ENCODE assay signal across 10 cellular contexts in the genomic region with DNA sequence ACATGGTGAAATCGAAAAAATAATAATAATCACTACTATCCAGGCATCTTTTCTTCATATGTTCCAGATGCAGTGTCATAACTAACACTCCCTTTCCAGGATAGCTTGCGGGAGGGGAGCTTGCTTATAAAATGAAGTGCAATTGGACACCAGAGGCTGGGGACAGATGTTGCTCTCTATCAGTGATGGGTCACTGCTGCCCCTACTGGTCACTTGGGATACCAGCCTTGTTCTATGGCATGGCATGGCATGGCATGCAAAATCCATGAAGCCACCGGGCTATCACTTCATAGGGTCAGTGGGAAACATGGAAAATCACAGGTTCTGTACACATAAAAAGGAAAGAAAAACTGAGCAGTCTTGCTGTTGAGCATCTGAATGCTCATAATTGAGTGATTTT.
DNase-seq lines count a peak whose midpoint lies in the region; ATAC-seq, FAIRE-seq and TF ChIP-seq lines count a peak whose summit lies in the region.
"Had no signal": no experiment of that assay in that cellular context is flagged by ENCODE, and none has a peak within 500 bp of the region (broad histone marks: within the 10 kb centered on the region; RNA-seq: fewer than 3 reads in every experiment).

No MANE protein-coding gene starts in this region.

- intact Hi-C loops in HepG2 (cut with micrococcal nuclease; ENCODE audit: unreplicated experiment) (loop anchor here (2.0 to 5.0 kb wide), 2 partner anchors 265 to 655 kb away; no protein-coding TSS in a partner anchor), gastrocnemius medialis (cut with DNase I; ENCODE audit: low total_unique reads) (no loop called here)

- no peak overlapping the region for H3K4me3 Mint-ChIP-seq in activated naive CD4-positive, alpha-beta T cell treated with anti-CD3 and anti-CD28 coated beads, Interleukin-2, amount 10 ng/mL, durations not matched to agents 7 days and 5 days
- H3K4me3 Mint-ChIP-seq: CD4-positive, CD25-positive, alpha-beta regulatory T cell; naive thymus-derived CD8-positive, alpha-beta T cell had no signal

- CTCF ChIA-PET in activated naive CD4-positive, alpha-beta T cell treated with anti-CD3 and anti-CD28 coated beads, Interleukin-2, amount 10 ng/mL, durations not matched to agents 7 days and 5 days (lab: Charles Lee), result no interaction called here
- CTCF ChIA-PET in HepG2 (lab: Yijun Ruan, JAX; ENCODE audit: low intra/inter-chr PET ratio, low total read pairs), result interaction anchor here (0.7 kb wide), 1 partner anchor 602 kb away, joined by 3 read pairs; no protein-coding TSS in a partner anchor

- DNase-seq in NCI-H1436 (lab: John Stamatoyannopoulos, UW) (peak; percentile 4), NCI-H1436 treated with DMSO at 0.1 percent for 48 hours (lab: John Stamatoyannopoulos, UW) (no peak), NB4 (ENCODE audit: low read depth) (peak; percentile 40), HepG2 (ENCODE audit: low spot score) (peak; percentile 23), gastrocnemius medialis (no peak), suprapubic skin (ENCODE audit: low spot score in 2 of 2) (no peak)
- peak; percentile 20 for DNase-seq in activated naive CD4-positive, alpha-beta T cell treated with anti-CD3 and anti-CD28 coated beads, Interleukin-2, amount 10 ng/mL, durations not matched to agents 7 days and 5 days

- no peaks in the 10 kb centered on the region for H3K27me3 Mint-ChIP-seq in activated naive CD4-positive, alpha-beta T cell treated with anti-CD3 and anti-CD28 coated beads, Interleukin-2, amount 10 ng/mL, durations not matched to agents 7 days and 5 days

- H3K4me2 ChIP-seq in HepG2 (ENCODE audit: low read depth, low read length), result no peak overlapping the region

- BruUV-seq in HepG2 (replicated peaks; lab: Mats Ljungman, UMichigan), result no TSS peak

- H3K9me3 ChIP-seq in HepG2 (ENCODE audit: low read length) (no peaks in the 10 kb centered on the region), gastrocnemius medialis (no peaks in the 10 kb centered on the region), suprapubic skin (no peaks in the 10 kb centered on the region)

- no peaks in the 10 kb centered on the region for H3K79me2 ChIP-seq in HepG2 (ENCODE audit: insufficient read depth, low read length)

- peak; percentile 53 for FAIRE-seq in HepG2 (lab: Jason Lieb, UNC)

- H3K9me3 Mint-ChIP-seq in activated naive CD4-positive, alpha-beta T cell treated with anti-CD3 and anti-CD28 coated beads, Interleukin-2, amount 10 ng/mL, durations not matched to agents 7 days and 5 days, result no peaks in the 10 kb centered on the region

- H3K27ac ChIP-seq in HepG2 (ENCODE audit: extremely low read length, insufficient read depth, low read length) (no peak overlapping the region), gastrocnemius medialis (no peak overlapping the region), suprapubic skin (no peak overlapping the region)

- POLR2A ChIA-PET in HepG2 (lab: Yijun Ruan, JAX), result no interaction called here

- no peak for TF ChIP-seq POLR2A in NB4 (IDR thresholded peaks at IDR 0.05; ENCODE audit: extremely low read depth, insufficient read length)
- TF ChIP-seq POLR2A in HepG2 (IDR thresholded peaks at IDR 0.05; ENCODE audit: insufficient read depth in 1 of 2, low read depth in 2 of 2, low read length in 2 of 2), result no peak
- no peak for TF ChIP-seq POLR2A in gastrocnemius medialis (IDR thresholded peaks at IDR 0.05)
- no peak for TF ChIP-seq POLR2A in suprapubic skin (IDR thresholded peaks at IDR 0.05)

- TF ChIP-seq CTCF in NB4 (IDR thresholded peaks at IDR 0.05; ENCODE audit: low read depth, low read length) (peak; percentile 65), HepG2 (CRISPR knock-in tag; IDR thresholded peaks at IDR 0.05) (peak; percentile 55), gastrocnemius medialis (IDR thresholded peaks at IDR 0.05 in 4 of 5, conservative IDR thresholded peaks at IDR 0.05 in 1 of 5) (no peak), suprapubic skin (IDR thresholded peaks at IDR 0.05) (peak in 1 of 2 donors; percentile 15)

- H3K27me3 ChIP-seq in HepG2 (ENCODE audit: control insufficient read depth in 1 of 2, insufficient read depth in 2 of 2, low read length in 2 of 2), result no peaks in the 10 kb centered on the region
- H3K27me3 ChIP-seq in gastrocnemius medialis, result no peaks in the 10 kb centered on the region
- no peaks in the 10 kb centered on the region for H3K27me3 ChIP-seq in suprapubic skin

- no peaks in the 10 kb centered on the region for H3K36me3 ChIP-seq in HepG2 (replicated peaks in 1 of 2; ENCODE audit: control insufficient read depth in 1 of 2, insufficient read depth in 2 of 2, low read length in 2 of 2)
- no peaks in the 10 kb centered on the region for H3K36me3 ChIP-seq in gastrocnemius medialis
- no peaks in the 10 kb centered on the region for H3K36me3 ChIP-seq in suprapubic skin

- no peak overlapping the region for H2AFZ ChIP-seq in HepG2 (ENCODE audit: low read length)

- ATAC-seq in GM19467 (IDR thresholded peaks at IDR 0.05; ENCODE audit: unreplicated experiment) (peak; percentile 82), HepG2 (peak; percentile 89), gastrocnemius medialis (no peak)
- ATAC-seq: naive thymus-derived CD8-positive, alpha-beta T cell had no signal

- no peaks in the 10 kb centered on the region for H3K36me3 Mint-ChIP-seq in activated naive CD4-positive, alpha-beta T cell treated with anti-CD3 and anti-CD28 coated beads, Interleukin-2, amount 10 ng/mL, durations not matched to agents 7 days and 5 days
- H3K36me3 Mint-ChIP-seq: CD4-positive, CD25-positive, alpha-beta regulatory T cell; naive thymus-derived CD8-positive, alpha-beta T cell had no signal

- TF ChIP-seq EP300 in HepG2 (IDR thresholded peaks at IDR 0.05; ENCODE audit: low read depth in 2 of 2, low read length in 2 of 2), result no peak
- TF ChIP-seq EP300 in HepG2 (CRISPR knock-in tag; IDR thresholded peaks at IDR 0.05; ENCODE audit: borderline replicate concordance), result no peak
- no peak for TF ChIP-seq EP300 in suprapubic skin (IDR thresholded peaks at IDR 0.05)

- H3K27ac Mint-ChIP-seq in activated naive CD4-positive, alpha-beta T cell treated with anti-CD3 and anti-CD28 coated beads, Interleukin-2, amount 10 ng/mL, durations not matched to agents 7 days and 5 days, result no peak overlapping the region
- H3K27ac Mint-ChIP-seq: CD4-positive, CD25-positive, alpha-beta regulatory T cell; naive thymus-derived CD8-positive, alpha-beta T cell had no signal

- H3K4me3 ChIP-seq in NB4 (ENCODE audit: low read depth, low read length) (no peak overlapping the region), HepG2 (replicated peaks in 1 of 3; ENCODE audit: insufficient read depth in 1 of 3, low read depth in 2 of 3, low read length in 3 of 3) (no peak overlapping the region), gastrocnemius medialis (no peak overlapping the region), suprapubic skin (no peak overlapping the region)

- H3K4me1 ChIP-seq in HepG2 (ENCODE audit: insufficient read depth, low read length), result no peaks in the 10 kb centered on the region
- no peaks in the 10 kb centered on the region for H3K4me1 ChIP-seq in gastrocnemius medialis
- no peaks in the 10 kb centered on the region for H3K4me1 ChIP-seq in suprapubic skin

- 85% methylated on average over 2 of the region's 3 CpGs for WGBS in HepG2 (ENCODE audit: low lambda C conversion rate)
- 68% methylated on average over 3 of the region's 3 CpGs for WGBS in suprapubic skin

- no peak overlapping the region for H3K9ac ChIP-seq in HepG2 (ENCODE audit: insufficient read depth, low read depth, low read length)

- H3K4me1 Mint-ChIP-seq in activated naive CD4-positive, alpha-beta T cell treated with anti-CD3 and anti-CD28 coated beads, Interleukin-2, amount 10 ng/mL, durations not matched to agents 7 days and 5 days, result no peaks in the 10 kb centered on the region
- H3K4me1 Mint-ChIP-seq: CD4-positive, CD25-positive, alpha-beta regulatory T cell; naive thymus-derived CD8-positive, alpha-beta T cell had no signal

- no peak for TF ChIP-seq RAD21 in HepG2 (CRISPR knock-in tag; IDR thresholded peaks at IDR 0.05)

- in situ Hi-C loops in HepG2 (cut with HindIII; ENCODE audit: extremely low pct_ligation_motif_present, low pct_unique_long_range_greater_than_20kb) (no loop called here), gastrocnemius medialis (cut with MboI; ENCODE audit: low sequenced_read_pairs in 4 of 4) (no loop called here)

- H4K20me1 ChIP-seq in HepG2 (ENCODE audit: insufficient read depth, low read length), result no peaks in the 10 kb centered on the region

TF ChIP-seq in HepG2, 621 proteins besides CTCF, POLR2A, EP300 and RAD21:
- peak; percentile 58 for TF ChIP-seq STAG1 (CRISPR knock-in tag; IDR thresholded peaks at IDR 0.05)
- TF ChIP-seq HOMEZ (CRISPR knock-in tag; IDR thresholded peaks at IDR 0.05; ENCODE audit: low read depth), result no peak

Comparison
In these comparisons a context has a peak if more than half of its experiments do, and no peak if none do; other contexts are left out.
1. DNase-seq: peak in NCI-H1436 (single experiment), NB4 (single experiment), activated naive CD4-positive, alpha-beta T cell treated with anti-CD3 and anti-CD28 coated beads, Interleukin-2, amount 10 ng/mL, durations not matched to agents 7 days and 5 days (single experiment) and HepG2 (single experiment); none in NCI-H1436 treated with DMSO at 0.1 percent for 48 hours (single experiment), gastrocnemius medialis (0 of 2) and suprapubic skin (0 of 2).
2. ATAC-seq: peak in GM19467 (single experiment) and HepG2 (single experiment); none in gastrocnemius medialis (0 of 2).
3. CTCF ChIP-seq: peak in NB4 (single experiment) and HepG2 (single experiment); none in gastrocnemius medialis (0 of 5).